In the genomic region with DNA sequence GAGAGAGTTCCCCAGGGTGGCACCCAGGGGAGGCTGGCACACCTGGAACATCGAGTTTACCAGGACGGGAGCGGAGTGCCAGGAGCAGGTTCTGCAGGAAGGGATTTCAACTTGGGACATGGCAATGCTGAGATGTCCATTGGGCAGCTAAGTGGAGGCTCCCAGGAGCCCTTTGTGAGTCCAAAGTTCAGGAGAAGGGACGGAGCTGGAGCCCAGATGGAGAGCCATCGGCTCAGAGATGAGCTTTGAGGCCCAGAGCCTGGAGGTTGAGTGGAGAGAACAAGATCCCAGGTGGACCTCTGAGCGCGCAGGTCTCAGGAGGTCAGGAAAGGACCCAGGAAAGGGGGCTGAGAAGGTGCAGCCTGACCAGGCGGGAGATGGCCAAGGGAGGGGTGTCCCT, we compare ENCODE assay signal across 18 cellular contexts.
"Had no signal": no experiment of that assay in that cellular context is flagged by ENCODE, and none has a peak within 500 bp of the region (broad histone marks: within the 10 kb centered on the region; RNA-seq: fewer than 3 reads in every experiment).

No MANE protein-coding gene starts in this region.

- H3K27ac Mint-ChIP-seq: natural killer cell treated with Interleukin-12 subunit alpha and Interleukin-12 subunit beta and Interleukin-15 and Interleukin-18, amount 100 ng/mL, for 72 hours; stimulated activated memory B cell treated with anti-CD40 and anti-IgM and Interleukin-4, amounts not matched to agents 10 μg/mL and 1 μg/mL and 100 μg/mL, for 72 hours; stimulated activated naive CD8-positive, alpha-beta T cell treated with anti-CD3 and anti-CD28 coated beads, Interleukin-15, Interleukin-2, amounts not matched to agents 100 ng/mL and 50 ng/mL, for 24 hours had no signal

- H3K4me3 ChIP-seq: esophagus muscularis mucosa, gastrocnemius medialis, right atrium auricular region, smooth muscle cell, tibial artery, upper lobe of left lung, vagina had no signal

- H3K4me1 Mint-ChIP-seq: stimulated activated memory B cell treated with anti-CD40 and anti-IgM and Interleukin-4, amounts not matched to agents 10 μg/mL and 1 μg/mL and 100 μg/mL, for 72 hours had no signal

- H3K9me3 ChIP-seq: esophagus muscularis mucosa, gastrocnemius medialis, right atrium auricular region, tibial artery, upper lobe of left lung, vagina had no signal

- DNase-seq: cortex of kidney; effector memory CD4-positive, alpha-beta T cell; gastrocnemius medialis; mammary epithelial cell; midbrain; stimulated activated CD4-positive, alpha-beta T cell treated with anti-CD3 and anti-CD28 coated beads, Interleukin-1b, Interleukin-23, amount 100 ng/mL, for 48 hours; stimulated activated CD4-positive, alpha-beta T cell treated with anti-CD3 and anti-CD28 coated beads, Interleukin-4, amount 100 ng/mL, for 24 hours; upper lobe of left lung had no signal

- H3K36me3 ChIP-seq: esophagus muscularis mucosa, gastrocnemius medialis, right atrium auricular region, tibial artery, upper lobe of left lung, vagina had no signal

- H3K27me3 ChIP-seq: esophagus muscularis mucosa, gastrocnemius medialis, right atrium auricular region, tibial artery, upper lobe of left lung, vagina had no signal

- H3K4me2 ChIP-seq: smooth muscle cell had no signal

- ATAC-seq: gastrocnemius medialis, left lobe of liver had no signal

- H3K4me3 Mint-ChIP-seq: natural killer cell treated with Interleukin-12 subunit alpha and Interleukin-12 subunit beta and Interleukin-15 and Interleukin-18, amount 100 ng/mL, for 72 hours; stimulated activated memory B cell treated with anti-CD40 and anti-IgM and Interleukin-4, amounts not matched to agents 10 μg/mL and 1 μg/mL and 100 μg/mL, for 72 hours; stimulated activated naive CD8-positive, alpha-beta T cell treated with anti-CD3 and anti-CD28 coated beads, Interleukin-15, Interleukin-2, amounts not matched to agents 100 ng/mL and 50 ng/mL, for 24 hours had no signal

- H3K36me3 Mint-ChIP-seq: natural killer cell treated with Interleukin-12 subunit alpha and Interleukin-12 subunit beta and Interleukin-15 and Interleukin-18, amount 100 ng/mL, for 72 hours; stimulated activated memory B cell treated with anti-CD40 and anti-IgM and Interleukin-4, amounts not matched to agents 10 μg/mL and 1 μg/mL and 100 μg/mL, for 72 hours had no signal

- H3K27ac ChIP-seq: epithelial cell of prostate, esophagus muscularis mucosa, gastrocnemius medialis, right atrium auricular region, tibial artery, upper lobe of left lung, vagina had no signal

- H3K4me1 ChIP-seq: vagina had no signal

- H3K9me3 Mint-ChIP-seq: natural killer cell treated with Interleukin-12 subunit alpha and Interleukin-12 subunit beta and Interleukin-15 and Interleukin-18, amount 100 ng/mL, for 72 hours; stimulated activated memory B cell treated with anti-CD40 and anti-IgM and Interleukin-4, amounts not matched to agents 10 μg/mL and 1 μg/mL and 100 μg/mL, for 72 hours; stimulated activated naive CD8-positive, alpha-beta T cell treated with anti-CD3 and anti-CD28 coated beads, Interleukin-15, Interleukin-2, amounts not matched to agents 100 ng/mL and 50 ng/mL, for 24 hours had no signal
